Comparison of ENCODE assay signal across 9 cellular contexts in the genomic region with DNA sequence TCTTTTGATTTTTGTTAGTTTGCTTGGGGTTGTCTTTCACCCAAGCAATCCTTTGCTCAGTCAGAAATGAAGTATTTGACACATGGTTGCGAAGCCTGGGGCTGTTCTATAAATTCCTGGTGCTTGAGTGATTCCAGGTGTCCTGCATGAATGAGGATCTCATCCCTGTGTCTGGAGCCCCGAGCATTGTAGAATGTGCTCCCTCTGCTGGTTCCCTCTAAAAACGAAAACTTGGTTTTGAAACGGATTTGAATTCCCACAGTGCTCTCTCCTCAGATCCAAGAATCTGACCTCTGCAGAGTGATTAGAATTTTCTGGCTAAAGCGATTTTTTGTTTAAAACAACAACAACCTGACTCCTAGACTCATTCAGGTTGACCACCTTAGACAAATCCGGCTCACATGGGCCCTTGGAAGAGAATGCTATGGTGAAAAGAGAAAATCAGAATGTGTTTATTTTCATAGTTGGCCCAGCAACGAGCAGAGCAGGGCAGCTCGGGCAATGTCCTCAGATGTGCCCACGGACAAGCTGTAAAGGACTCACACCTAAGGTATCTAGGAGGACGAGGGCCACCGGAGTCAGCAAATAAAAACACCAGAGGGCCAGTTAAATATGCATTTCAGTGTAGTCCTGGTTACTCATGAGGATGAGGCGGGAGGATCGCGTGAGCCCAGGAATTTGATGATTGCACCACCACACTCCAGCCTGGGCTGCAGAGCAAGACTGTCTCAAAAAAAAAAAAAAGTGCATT. TPM values are rescaled to one million over a fixed set of nuclear protein-coding genes. Genes with fewer than 3 reads are reported as not detected.
DNase-seq lines count a peak whose midpoint lies in the region; ATAC-seq and TF ChIP-seq lines count a peak whose summit lies in the region.
"Had no signal": no experiment of that assay in that cellular context is flagged by ENCODE, and none has a peak within 500 bp of the region (broad histone marks: within the 10 kb centered on the region; RNA-seq: fewer than 3 reads in every experiment).

No MANE protein-coding gene starts in this region.

- no peaks in the 10 kb centered on the region for H3K36me3 Mint-ChIP-seq in activated naive CD8-positive, alpha-beta T cell
- no peaks in the 10 kb centered on the region for H3K36me3 Mint-ChIP-seq in activated naive CD8-positive, alpha-beta T cell treated with anti-CD3 and anti-CD28 coated beads for 36 hours
- H3K36me3 Mint-ChIP-seq in neural crest cell (ENCODE audit: low read depth), result no peaks in the 10 kb centered on the region
- H3K36me3 Mint-ChIP-seq: naive B cell had no signal

- no peak for DNase-seq in activated naive CD8-positive, alpha-beta T cell treated with anti-CD3 and anti-CD28 coated beads for 36 hours
- DNase-seq in LoVo (ENCODE audit: low spot score) (peak; percentile 81), SW480 (ENCODE audit: low spot score) (peak; percentile 81), fibroblast of villous mesenchyme (ENCODE audit: low read depth) (peak; percentile 86), neural crest cell (ENCODE audit: low read depth, low spot score) (peak; percentile 37)
- DNase-seq: naive B cell had no signal

- no peak for ATAC-seq in HG03159 (IDR thresholded peaks at IDR 0.05; ENCODE audit: unreplicated experiment)
- ATAC-seq in HG02763 (IDR thresholded peaks at IDR 0.05; ENCODE audit: unreplicated experiment), result no peak

- H3K9me3 Mint-ChIP-seq in activated naive CD8-positive, alpha-beta T cell (ENCODE audit: low read depth), result no peaks in the 10 kb centered on the region
- H3K9me3 Mint-ChIP-seq in activated naive CD8-positive, alpha-beta T cell treated with anti-CD3 and anti-CD28 coated beads for 36 hours, result no peaks in the 10 kb centered on the region
- H3K9me3 Mint-ChIP-seq in neural crest cell, result no peaks in the 10 kb centered on the region
- H3K9me3 Mint-ChIP-seq: naive B cell had no signal

- H3K4me1 Mint-ChIP-seq in activated naive CD8-positive, alpha-beta T cell (ENCODE audit: low read depth), result peaks cover 10% of the 10 kb centered on the region
- H3K4me1 Mint-ChIP-seq in activated naive CD8-positive, alpha-beta T cell treated with anti-CD3 and anti-CD28 coated beads for 36 hours, result peaks cover 12% of the 10 kb centered on the region
- peaks cover 16% of the 10 kb centered on the region for H3K4me1 Mint-ChIP-seq in neural crest cell

- TF ChIP-seq CTCF in fibroblast of villous mesenchyme (IDR thresholded peaks at IDR 0.05; ENCODE audit: insufficient read depth, low read depth, low read length) (peak; percentile 71), neural crest cell (conservative IDR thresholded peaks at IDR 0.05) (peak; percentile 68)

- H3K27me3 Mint-ChIP-seq in activated naive CD8-positive, alpha-beta T cell, result peaks cover 15% of the 10 kb centered on the region
- H3K27me3 Mint-ChIP-seq in activated naive CD8-positive, alpha-beta T cell treated with anti-CD3 and anti-CD28 coated beads for 36 hours, result peaks cover 22% of the 10 kb centered on the region
- peaks cover 3% of the 10 kb centered on the region for H3K27me3 Mint-ChIP-seq in neural crest cell (ENCODE audit: low read depth)

- peak overlapping the region; percentile 46 for H3K4me3 Mint-ChIP-seq in activated naive CD8-positive, alpha-beta T cell
- H3K4me3 Mint-ChIP-seq in activated naive CD8-positive, alpha-beta T cell treated with anti-CD3 and anti-CD28 coated beads for 36 hours, result no peak overlapping the region
- H3K4me3 Mint-ChIP-seq in neural crest cell, result no peak overlapping the region
- H3K4me3 Mint-ChIP-seq: naive B cell had no signal

- peak overlapping the region; percentile 29 for H3K4me3 ChIP-seq in fibroblast of villous mesenchyme (ENCODE audit: low read depth, low read length)

- no peak overlapping the region for H3K27ac Mint-ChIP-seq in activated naive CD8-positive, alpha-beta T cell
- no peak overlapping the region for H3K27ac Mint-ChIP-seq in activated naive CD8-positive, alpha-beta T cell treated with anti-CD3 and anti-CD28 coated beads for 36 hours
- peak overlapping the region; percentile 40 for H3K27ac Mint-ChIP-seq in neural crest cell (ENCODE audit: unreplicated experiment)

RNA-seq across cellular contexts. Expression of a gene that starts 8.7 kb away (rescaled TPM):
- total RNA-seq in activated naive CD8-positive, alpha-beta T cell treated with anti-CD3 and anti-CD28 coated beads for 36 hours, result under 1 TPM; 0.66 TPM
- total RNA-seq in fibroblast of villous mesenchyme (not detected in 2 replicates), neural crest cell (0.12 and 0.23 TPM in 2 replicates)
